25 cellular contexts compared by ENCODE assay signal in the genomic region with DNA sequence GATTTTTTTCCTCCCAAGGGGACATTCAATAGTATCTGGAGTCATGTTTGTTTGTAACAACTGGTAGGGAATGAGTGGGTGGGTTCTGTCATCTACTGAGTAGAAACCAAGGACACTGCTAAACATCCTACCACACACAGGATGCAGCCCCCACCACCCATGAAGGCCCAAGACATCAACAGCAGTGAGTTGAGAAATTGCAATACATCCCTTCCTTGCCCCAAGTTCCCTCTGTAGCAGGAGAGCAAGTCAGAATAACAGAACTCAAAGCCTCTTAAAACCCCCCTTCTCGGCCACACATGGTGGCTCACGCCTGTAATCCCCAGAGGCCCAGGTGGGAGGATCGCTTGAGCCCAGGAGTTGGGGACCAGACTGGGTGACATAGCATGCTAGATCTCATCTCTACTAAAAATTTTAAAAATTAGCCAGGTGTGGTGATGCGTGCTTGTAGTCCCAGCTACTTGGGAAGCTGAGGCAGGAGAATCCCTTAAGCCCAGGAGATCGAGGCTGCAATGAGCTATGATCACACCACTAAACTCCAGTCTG. TPM values are rescaled to one million over a fixed set of nuclear protein-coding genes. Genes with fewer than 3 reads are reported as not detected.
DNase-seq lines count a peak whose midpoint lies in the region; ATAC-seq, FAIRE-seq and TF ChIP-seq lines count a peak whose summit lies in the region.
"Had no signal": no experiment of that assay in that cellular context is flagged by ENCODE, and none has a peak within 500 bp of the region (broad histone marks: within the 10 kb centered on the region; RNA-seq: fewer than 3 reads in every experiment).

No MANE protein-coding gene starts in this region.

- H3K9me3 ChIP-seq in A549 (peaks cover 15% of the 10 kb centered on the region), SK-N-MC (ENCODE audit: low read depth, low read length) (no peaks in the 10 kb centered on the region), prostate gland (no peaks in the 10 kb centered on the region), esophagus squamous epithelium (no peaks in the 10 kb centered on the region)
- H3K9me3 ChIP-seq: BE2C, Caco-2, HAP-1 had no signal

- no peaks in the 10 kb centered on the region for H3K27me3 ChIP-seq in prostate gland (replicated peaks; ENCODE audit: insufficient read depth)
- H3K27me3 ChIP-seq in esophagus squamous epithelium: peaks cover 0 to 6% (median 0%) of the 10 kb centered on the region in 4 donors
- H3K27me3 ChIP-seq: BE2C had no signal

- H3K4me3 Mint-ChIP-seq in activated CD4-positive, alpha-beta memory T cell treated with anti-CD3 and anti-CD28 coated beads for 36 hours: no peak overlapping the region
- no peak overlapping the region for H3K4me3 Mint-ChIP-seq in activated CD4-positive, alpha-beta memory T cell treated with anti-CD3 and anti-CD28 coated beads, Interleukin-2, amount 10 ng/mL, durations not matched to agents 7 days and 5 days
- H3K4me3 Mint-ChIP-seq in T-cell: no peak overlapping the region
- H3K4me3 Mint-ChIP-seq: CD4-positive, CD25-positive, alpha-beta regulatory T cell; CD8-positive, alpha-beta T cell; HFFc6 had no signal

- H3K4me3 ChIP-seq in A549 (no peak overlapping the region), SK-N-MC (no peak overlapping the region), prostate gland (no peak overlapping the region), esophagus squamous epithelium (no peak overlapping the region)
- H3K4me3 ChIP-seq: HAP-1 had no signal

- TF ChIP-seq POLR2A in A549 (IDR thresholded peaks at IDR 0.05; ENCODE audit: low read length) (no peak), prostate gland (IDR thresholded peaks at IDR 0.05) (no peak), esophagus squamous epithelium (IDR thresholded peaks at IDR 0.05) (no peak)

- ATAC-seq in A549: no peak
- no peak for ATAC-seq in T-cell (replicated peaks in 1 of 4)
- ATAC-seq: CD8-positive, alpha-beta T cell had no signal

- no peaks in the 10 kb centered on the region for H3K27me3 Mint-ChIP-seq in activated CD4-positive, alpha-beta memory T cell treated with anti-CD3 and anti-CD28 coated beads for 36 hours
- peaks cover 12% of the 10 kb centered on the region for H3K27me3 Mint-ChIP-seq in activated CD4-positive, alpha-beta memory T cell treated with anti-CD3 and anti-CD28 coated beads, Interleukin-2, amount 10 ng/mL, durations not matched to agents 7 days and 5 days
- no peaks in the 10 kb centered on the region for H3K27me3 Mint-ChIP-seq in T-cell

- FAIRE-seq in A549 (lab: Jason Lieb, UNC): peak; percentile 39
- FAIRE-seq: A204.1, G401.6, GM12892, H54 had no signal

- H3K4me2 ChIP-seq in A549: no peak overlapping the region

- no peak for TF ChIP-seq EP300 in A549 (IDR thresholded peaks at IDR 0.05)

- no peak for TF ChIP-seq RAD21 in A549 (conservative IDR thresholded peaks at IDR 0.05 in 1 of 2, IDR thresholded peaks at IDR 0.05 in 1 of 2)

- DNase-seq in activated CD4-positive, alpha-beta memory T cell treated with anti-CD3 and anti-CD28 coated beads for 36 hours: peak; percentile 3
- DNase-seq in activated CD4-positive, alpha-beta memory T cell treated with anti-CD3 and anti-CD28 coated beads, Interleukin-2, amount 10 ng/mL, durations not matched to agents 7 days and 5 days: no peak
- DNase-seq in A549 (ENCODE audit: low read depth in 1 of 2, low spot score in 1 of 2) (no peak), SK-N-MC (ENCODE audit: low read depth, low spot score) (no peak), mesenteric fat pad (ENCODE audit: low spot score) (peak; percentile 62), prostate gland (ENCODE audit: low spot score) (no peak), esophagus squamous epithelium (lab: John Stamatoyannopoulos, UW) (no peak), T-cell (no peak)
- DNase-seq: ACHN; AML-193; BE2C; Caco-2; CD4-positive, CD25-positive, alpha-beta regulatory T cell; DMS153; DND-41; GOT3; HFFc6 had no signal

- intact Hi-C loops in activated CD4-positive, alpha-beta memory T cell treated with anti-CD3 and anti-CD28 coated beads for 36 hours (cut with micrococcal nuclease): no loop called here
- intact Hi-C loops in prostate gland (cut with DNase I) (no loop called here), esophagus squamous epithelium (cut with DNase I) (no loop called here)

- POLR2A ChIA-PET in activated CD4-positive, alpha-beta memory T cell treated with anti-CD3 and anti-CD28 coated beads for 36 hours (lab: Charles Lee): no interaction called here
- POLR2A ChIA-PET in activated CD4-positive, alpha-beta memory T cell treated with anti-CD3 and anti-CD28 coated beads, Interleukin-2, amount 10 ng/mL, durations not matched to agents 7 days and 5 days (lab: Charles Lee): no interaction called here
- POLR2A ChIA-PET in A549 (lab: Yijun Ruan, JAX): no interaction called here
- POLR2A ChIA-PET in T-cell (lab: Charles Lee): no interaction called here

- H3K36me3 ChIP-seq in SK-N-MC (ENCODE audit: insufficient read depth, low read length) (no peaks in the 10 kb centered on the region), prostate gland (no peaks in the 10 kb centered on the region), esophagus squamous epithelium (no peaks in the 10 kb centered on the region)
- H3K36me3 ChIP-seq: BE2C, HAP-1 had no signal

- no peak overlapping the region for H3K27ac Mint-ChIP-seq in activated CD4-positive, alpha-beta memory T cell treated with anti-CD3 and anti-CD28 coated beads for 36 hours
- H3K27ac Mint-ChIP-seq in activated CD4-positive, alpha-beta memory T cell treated with anti-CD3 and anti-CD28 coated beads, Interleukin-2, amount 10 ng/mL, durations not matched to agents 7 days and 5 days: no peak overlapping the region
- H3K27ac Mint-ChIP-seq in T-cell: no peak overlapping the region
- H3K27ac Mint-ChIP-seq: CD8-positive, alpha-beta T cell; HFFc6 had no signal

- H3K4me1 ChIP-seq in A549: no peaks in the 10 kb centered on the region
- no peaks in the 10 kb centered on the region for H3K4me1 ChIP-seq in prostate gland (replicated peaks)
- peaks cover 2 to 25% (median 6%) of the 10 kb centered on the region in 3 donors for H3K4me1 ChIP-seq in esophagus squamous epithelium
- H3K4me1 ChIP-seq: BE2C, Caco-2, HAP-1 had no signal

- H3K27ac ChIP-seq in A549: no peak overlapping the region
- H3K27ac ChIP-seq in SK-N-MC: peak overlapping the region; percentile 98
- H3K27ac ChIP-seq in prostate gland: no peak overlapping the region
- H3K27ac ChIP-seq in esophagus squamous epithelium: no peak overlapping the region
- H3K27ac ChIP-seq: 22Rv1, C4-2B had no signal

- no peaks in the 10 kb centered on the region for H3K36me3 Mint-ChIP-seq in activated CD4-positive, alpha-beta memory T cell treated with anti-CD3 and anti-CD28 coated beads for 36 hours
- no peaks in the 10 kb centered on the region for H3K36me3 Mint-ChIP-seq in activated CD4-positive, alpha-beta memory T cell treated with anti-CD3 and anti-CD28 coated beads, Interleukin-2, amount 10 ng/mL, durations not matched to agents 7 days and 5 days (ENCODE audit: low read depth)
- H3K36me3 Mint-ChIP-seq in T-cell: no peaks in the 10 kb centered on the region
- H3K36me3 Mint-ChIP-seq: CD8-positive, alpha-beta T cell had no signal

- CTCF ChIA-PET in activated CD4-positive, alpha-beta memory T cell treated with anti-CD3 and anti-CD28 coated beads for 36 hours (lab: Charles Lee): interaction anchor here (1.0 to 2.0 kb wide), 2 partner anchors 15 to 33 kb away, joined by 3 to 5 read pairs; no protein-coding TSS in a partner anchor
- CTCF ChIA-PET in activated CD4-positive, alpha-beta memory T cell treated with anti-CD3 and anti-CD28 coated beads, Interleukin-2, amount 10 ng/mL, durations not matched to agents 7 days and 5 days (lab: Charles Lee): no interaction called here
- CTCF ChIA-PET in A549 (lab: Yijun Ruan, JAX) (interaction anchor here (1.1 to 4.1 kb wide), 4 partner anchors 15 to 32 kb away, joined by 4 to 15 read pairs (median 6); no protein-coding TSS in a partner anchor), T-cell (lab: Charles Lee) (no interaction called here)

- H3K9ac ChIP-seq in SK-N-MC (ENCODE audit: insufficient read length): no peak overlapping the region

- TF ChIP-seq CTCF in A549 (IDR thresholded peaks at IDR 0.05): no peak
- TF ChIP-seq CTCF in prostate gland (IDR thresholded peaks at IDR 0.05): no peak
- no peak for TF ChIP-seq CTCF in esophagus squamous epithelium (IDR thresholded peaks at IDR 0.05)

- H3K4me1 Mint-ChIP-seq in activated CD4-positive, alpha-beta memory T cell treated with anti-CD3 and anti-CD28 coated beads for 36 hours (ENCODE audit: low read depth): no peaks in the 10 kb centered on the region
- no peaks in the 10 kb centered on the region for H3K4me1 Mint-ChIP-seq in activated CD4-positive, alpha-beta memory T cell treated with anti-CD3 and anti-CD28 coated beads, Interleukin-2, amount 10 ng/mL, durations not matched to agents 7 days and 5 days
- H3K4me1 Mint-ChIP-seq in T-cell: no peaks in the 10 kb centered on the region

- 74% methylated on average over 5 of the region's 5 CpGs for WGBS in A549 (ENCODE audit: missing lambda C conversion rate)
- WGBS in prostate gland: 94% methylated on average over 5 of the region's 5 CpGs
- 87 to 93% methylated on average over 2 to 5 of the region's 5 CpGs for WGBS in esophagus squamous epithelium, 2 donors

- H3K9me3 Mint-ChIP-seq in activated CD4-positive, alpha-beta memory T cell treated with anti-CD3 and anti-CD28 coated beads for 36 hours: no peaks in the 10 kb centered on the region
- H3K9me3 Mint-ChIP-seq in activated CD4-positive, alpha-beta memory T cell treated with anti-CD3 and anti-CD28 coated beads, Interleukin-2, amount 10 ng/mL, durations not matched to agents 7 days and 5 days: no peaks in the 10 kb centered on the region
- no peaks in the 10 kb centered on the region for H3K9me3 Mint-ChIP-seq in T-cell
- H3K9me3 Mint-ChIP-seq: CD8-positive, alpha-beta T cell; HFFc6 had no signal

RNA-seq across cellular contexts. Expression of a gene that starts 2.4 kb away (rescaled TPM):
- not detected for total RNA-seq in activated CD4-positive, alpha-beta memory T cell treated with anti-CD3 and anti-CD28 coated beads for 36 hours
- total RNA-seq in activated CD4-positive, alpha-beta memory T cell treated with anti-CD3 and anti-CD28 coated beads, Interleukin-2, amount 10 ng/mL, durations not matched to agents 7 days and 5 days: not detected
- polyA plus RNA-seq in A549 (2011; rRNA removed): not detected in 2 replicates
- not detected in 2 replicates for polyA plus RNA-seq in A549 (2012; cell fraction: cytosol; rRNA removed)
- polyA plus RNA-seq in A549 (2012; cell fraction: nucleus; rRNA removed): not detected in 2 replicates
- polyA plus RNA-seq in A549 (2017; fragmentation: RNase III; extraction: RNeasy Plus Mini Kit Qiagen cat#74134 plus additional on column Dnase treatment): not detected in 3 replicates
- not detected in 2 replicates for polyA minus RNA-seq in A549 (2011; rRNA and poly(A)+ RNA removed)
- total RNA-seq in mesenteric fat pad: not detected
- 1 to 10 TPM in 1 of 2 donors, not detected in 1; 7.3 TPM for total RNA-seq in prostate gland
- 1 to 10 TPM in 1 of 4 donors, under 1 TPM in 1, not detected in 2; 0.19 to 1.6 TPM for total RNA-seq in esophagus squamous epithelium
- 1 to 10 TPM in 1 of 5 donors, under 1 TPM in 1, not detected in 3; 0.83 to 1.3 TPM for total RNA-seq in T-cell
- total RNA-seq: Caco-2, HFFc6 had no signal
- polyA plus RNA-seq: CD4-positive, CD25-positive, alpha-beta regulatory T cell had no signal

RNA-seq across cellular contexts. Expression of a gene that starts 23.6 kb away (rescaled TPM):
- total RNA-seq in activated CD4-positive, alpha-beta memory T cell treated with anti-CD3 and anti-CD28 coated beads for 36 hours: not detected
- total RNA-seq in activated CD4-positive, alpha-beta memory T cell treated with anti-CD3 and anti-CD28 coated beads, Interleukin-2, amount 10 ng/mL, durations not matched to agents 7 days and 5 days: not detected
- polyA plus RNA-seq in A549 (2011; rRNA removed): not detected in 2 replicates
- not detected in 2 replicates for polyA plus RNA-seq in A549 (2012; cell fraction: cytosol; rRNA removed)
- polyA plus RNA-seq in A549 (2012; cell fraction: nucleus; rRNA removed): not detected in 2 replicates
- not detected in 3 replicates for polyA plus RNA-seq in A549 (2017; fragmentation: RNase III; extraction: RNeasy Plus Mini Kit Qiagen cat#74134 plus additional on column Dnase treatment)
- polyA minus RNA-seq in A549 (2011; rRNA and poly(A)+ RNA removed): not detected in 2 replicates
- not detected for total RNA-seq in mesenteric fat pad
- total RNA-seq in prostate gland: not detected
- total RNA-seq in esophagus squamous epithelium: not detected
- not detected for total RNA-seq in T-cell
- total RNA-seq: Caco-2; CD4-positive, CD25-positive, alpha-beta regulatory T cell; CD8-positive, alpha-beta T cell; HFFc6 had no signal
- polyA plus RNA-seq: CD4-positive, CD25-positive, alpha-beta regulatory T cell had no signal

Comparison
In these comparisons a context has a peak if more than half of its experiments do, and no peak if none do; other contexts are left out.
1. DNase-seq: peak in activated CD4-positive, alpha-beta memory T cell treated with anti-CD3 and anti-CD28 coated beads for 36 hours (single experiment) and mesenteric fat pad (single experiment); none in activated CD4-positive, alpha-beta memory T cell treated with anti-CD3 and anti-CD28 coated beads, Interleukin-2, amount 10 ng/mL, durations not matched to agents 7 days and 5 days (single experiment), A549 (0 of 2), SK-N-MC (single experiment), prostate gland (single experiment), esophagus squamous epithelium (single experiment) and T-cell (0 of 34).
2. CTCF ChIA-PET loops: an anchor here in activated CD4-positive, alpha-beta memory T cell treated with anti-CD3 and anti-CD28 coated beads for 36 hours (1.0 to 2.0 kb wide) and A549 (1.1 to 4.1 kb wide); none called in activated CD4-positive, alpha-beta memory T cell treated with anti-CD3 and anti-CD28 coated beads, Interleukin-2, amount 10 ng/mL, durations not matched to agents 7 days and 5 days and T-cell.